Comparison of ENCODE assay signal across 17 cellular contexts in the genomic region with DNA sequence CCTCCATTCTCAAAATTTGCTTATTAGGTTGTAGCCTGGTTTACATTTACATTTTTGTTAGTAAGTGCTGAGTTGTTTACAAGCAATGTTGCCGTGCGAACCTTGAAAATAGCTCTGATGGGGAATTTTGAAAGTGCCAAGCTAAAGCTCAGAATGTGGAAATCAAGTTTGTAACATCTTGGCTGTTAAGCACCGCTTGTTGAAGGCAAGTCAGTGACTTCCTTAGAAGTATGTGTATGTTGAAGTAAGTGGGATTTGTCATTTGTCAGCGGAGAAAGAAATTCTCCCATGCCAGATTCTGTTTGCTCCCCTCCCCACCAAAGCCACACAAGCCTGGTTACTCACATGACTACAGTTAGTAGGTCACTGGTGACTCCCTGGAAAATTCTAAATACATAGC.
DNase-seq lines count a peak whose midpoint lies in the region; ATAC-seq and TF ChIP-seq lines count a peak whose summit lies in the region.
"Had no signal": no experiment of that assay in that cellular context is flagged by ENCODE, and none has a peak within 500 bp of the region (broad histone marks: within the 10 kb centered on the region; RNA-seq: fewer than 3 reads in every experiment).

No MANE protein-coding gene starts in this region.

- H3K27ac ChIP-seq in GM23248: no peak overlapping the region
- peak overlapping the region; percentile 8 for H3K27ac ChIP-seq in mesodermal cell (ENCODE audit: low read depth, low read length, severe bottlenecking)

- H3K9me3 ChIP-seq in GM23248 (ENCODE audit: low read depth) (no peaks in the 10 kb centered on the region), mesodermal cell (ENCODE audit: control insufficient read depth, low read length) (no peaks in the 10 kb centered on the region)

- H3K36me3 ChIP-seq in GM23248 (ENCODE audit: low read depth) (no peaks in the 10 kb centered on the region), mesodermal cell (ENCODE audit: control insufficient read depth, insufficient read depth, low read length) (no peaks in the 10 kb centered on the region)

- no peaks in the 10 kb centered on the region for H3K79me2 ChIP-seq in GM23248 (ENCODE audit: insufficient read depth)

- no peaks in the 10 kb centered on the region for H3K36me3 Mint-ChIP-seq in WTC11
- no peaks in the 10 kb centered on the region for H3K36me3 Mint-ChIP-seq in activated CD8-positive, alpha-beta T cell treated with anti-CD3 and anti-CD28 coated beads, Interleukin-2, amount 10 ng/mL, durations not matched to agents 7 days and 5 days (ENCODE audit: low read depth)
- H3K36me3 Mint-ChIP-seq: CD14-positive monocyte; CD8-positive, alpha-beta T cell had no signal

- CTCF ChIA-PET in WTC11 (lab: Charles Lee): no interaction called here
- CTCF ChIA-PET in activated CD8-positive, alpha-beta T cell treated with anti-CD3 and anti-CD28 coated beads, Interleukin-2, amount 10 ng/mL, durations not matched to agents 7 days and 5 days (lab: Charles Lee): no interaction called here

- no peaks in the 10 kb centered on the region for H4K20me1 ChIP-seq in GM23248 (ENCODE audit: insufficient read depth)

- WGBS in GM23248 (ENCODE audit: low coverage in 1 of 2, low lambda C conversion rate in 2 of 2, missing lambda C conversion rate in 2 of 2), 2 experiments: 1 to 4% methylated on average over 4 of the region's 4 CpGs
- WGBS in mesodermal cell (ENCODE audit: insufficient coverage in 2 of 2), 2 experiments: 72 to 84% methylated on average over 3 of the region's 4 CpGs

- H3K9me2 ChIP-seq in GM23248 (ENCODE audit: insufficient read depth): no peaks in the 10 kb centered on the region

- no peak for ATAC-seq in WTC11
- ATAC-seq in activated CD8-positive, alpha-beta T cell treated with anti-CD3 and anti-CD28 coated beads, Interleukin-2, amount 10 ng/mL, durations not matched to agents 7 days and 5 days: no peak
- ATAC-seq: CD8-positive, alpha-beta T cell had no signal

- H3K4me2 ChIP-seq in GM23248 (ENCODE audit: unreplicated experiment): no peak overlapping the region

- H3K4me1 ChIP-seq in GM23248 (ENCODE audit: insufficient read depth) (no peaks in the 10 kb centered on the region), mesodermal cell (ENCODE audit: control insufficient read depth, insufficient read depth, low read length, poor library complexity, severe bottlenecking) (peaks cover 4% of the 10 kb centered on the region)

- peak overlapping the region; percentile 87 for H3K27ac Mint-ChIP-seq in WTC11
- no peak overlapping the region for H3K27ac Mint-ChIP-seq in activated CD8-positive, alpha-beta T cell treated with anti-CD3 and anti-CD28 coated beads, Interleukin-2, amount 10 ng/mL, durations not matched to agents 7 days and 5 days
- H3K27ac Mint-ChIP-seq: CD14-positive monocyte; CD8-positive, alpha-beta T cell; HFFc6 had no signal

- TF ChIP-seq CTCF in WTC11 (IDR thresholded peaks at IDR 0.05): no peak

- no peaks in the 10 kb centered on the region for H3K9me3 Mint-ChIP-seq in WTC11
- no peaks in the 10 kb centered on the region for H3K9me3 Mint-ChIP-seq in activated CD8-positive, alpha-beta T cell treated with anti-CD3 and anti-CD28 coated beads, Interleukin-2, amount 10 ng/mL, durations not matched to agents 7 days and 5 days (ENCODE audit: insufficient read depth)
- H3K9me3 Mint-ChIP-seq: CD8-positive, alpha-beta T cell; HFFc6 had no signal

- no peaks in the 10 kb centered on the region for H3K27me3 Mint-ChIP-seq in WTC11 (ENCODE audit: low read depth)
- no peaks in the 10 kb centered on the region for H3K27me3 Mint-ChIP-seq in activated CD8-positive, alpha-beta T cell treated with anti-CD3 and anti-CD28 coated beads, Interleukin-2, amount 10 ng/mL, durations not matched to agents 7 days and 5 days (ENCODE audit: low read depth)

- no peak overlapping the region for H3K4me3 Mint-ChIP-seq in WTC11
- H3K4me3 Mint-ChIP-seq in activated CD8-positive, alpha-beta T cell treated with anti-CD3 and anti-CD28 coated beads, Interleukin-2, amount 10 ng/mL, durations not matched to agents 7 days and 5 days: no peak overlapping the region
- H3K4me3 Mint-ChIP-seq: CD14-positive monocyte; CD8-positive, alpha-beta T cell; HFFc6 had no signal

- in situ Hi-C loops in GM23248 (cut with MboI): no loop called here

- no peak overlapping the region for H2AFZ ChIP-seq in GM23248

- POLR2A ChIA-PET in WTC11 (lab: Charles Lee): no interaction called here
- POLR2A ChIA-PET in activated CD8-positive, alpha-beta T cell treated with anti-CD3 and anti-CD28 coated beads, Interleukin-2, amount 10 ng/mL, durations not matched to agents 7 days and 5 days (lab: Charles Lee): no interaction called here

- peaks cover 26% of the 10 kb centered on the region for H3K4me1 Mint-ChIP-seq in WTC11
- H3K4me1 Mint-ChIP-seq in activated CD8-positive, alpha-beta T cell treated with anti-CD3 and anti-CD28 coated beads, Interleukin-2, amount 10 ng/mL, durations not matched to agents 7 days and 5 days (ENCODE audit: low read depth): no peaks in the 10 kb centered on the region
- H3K4me1 Mint-ChIP-seq: CD14-positive monocyte had no signal

- no peaks in the 10 kb centered on the region for H3F3A ChIP-seq in GM23248 (ENCODE audit: insufficient read depth)

- H3K9ac ChIP-seq in GM23248: no peak overlapping the region

- no peaks in the 10 kb centered on the region; the same call in 1 of the 2 replicates for H3K27me3 ChIP-seq in GM23248 (replicated peaks; ENCODE audit: insufficient read depth)

- H3K4me3 ChIP-seq in GM23248 (no peak overlapping the region), mesodermal cell (ENCODE audit: extremely low read depth, insufficient read depth, low read length, poor library complexity, severe bottlenecking) (no peak overlapping the region)

- DNase-seq in GM23248 (peak; percentile 1), WTC11 (ENCODE audit: low spot score) (no peak), fibroblast of gingiva (ENCODE audit: low read depth) (peak; percentile 61), germinal center (ENCODE audit: low spot score) (no peak), NCI-H1694 (lab: John Stamatoyannopoulos, UW) (no peak)
- DNase-seq in activated CD8-positive, alpha-beta T cell treated with anti-CD3 and anti-CD28 coated beads, Interleukin-2, amount 10 ng/mL, durations not matched to agents 7 days and 5 days: no peak
- DNase-seq in stimulated activated CD4-positive, alpha-beta T cell treated with anti-CD3 and anti-CD28 coated beads, Interleukin-4, amount 100 ng/mL, for 24 hours: no peak
- DNase-seq: CD8-positive, alpha-beta T cell; COR-L47; DMS153; DMS79 treated with DMSO at 0.1 percent for 48 hours; EL; GDM1; HCEC 1CT; HFFc6 had no signal

TF ChIP-seq in WTC11, 78 proteins besides CTCF, POLR2A, EP300 and RAD21 (continues in another document):
- no peak for TF ChIP-seq ZNF138 (CRISPR knock-in tag; conservative IDR thresholded peaks at IDR 0.05)
- TF ChIP-seq HMGA2 (CRISPR knock-in tag; IDR thresholded peaks at IDR 0.05): no peak
- TF ChIP-seq, protein P1, sequence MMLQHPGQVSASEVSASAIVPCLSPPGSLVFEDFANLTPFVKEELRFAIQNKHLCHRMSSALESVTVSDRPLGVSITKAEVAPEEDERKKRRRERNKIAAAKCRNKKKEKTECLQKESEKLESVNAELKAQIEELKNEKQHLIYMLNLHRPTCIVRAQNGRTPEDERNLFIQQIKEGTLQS (CRISPR knock-in tag; conservative IDR thresholded peaks at IDR 0.05): no peak
- TF ChIP-seq JAZF1 (CRISPR knock-in tag; IDR thresholded peaks at IDR 0.05): no peak
- TF ChIP-seq ZNF263 (CRISPR knock-in tag; IDR thresholded peaks at IDR 0.05; ENCODE audit: low read depth): no peak
- TF ChIP-seq ELF4 (CRISPR knock-in tag; IDR thresholded peaks at IDR 0.05; ENCODE audit: low read depth): no peak
- TF ChIP-seq, protein P2, sequence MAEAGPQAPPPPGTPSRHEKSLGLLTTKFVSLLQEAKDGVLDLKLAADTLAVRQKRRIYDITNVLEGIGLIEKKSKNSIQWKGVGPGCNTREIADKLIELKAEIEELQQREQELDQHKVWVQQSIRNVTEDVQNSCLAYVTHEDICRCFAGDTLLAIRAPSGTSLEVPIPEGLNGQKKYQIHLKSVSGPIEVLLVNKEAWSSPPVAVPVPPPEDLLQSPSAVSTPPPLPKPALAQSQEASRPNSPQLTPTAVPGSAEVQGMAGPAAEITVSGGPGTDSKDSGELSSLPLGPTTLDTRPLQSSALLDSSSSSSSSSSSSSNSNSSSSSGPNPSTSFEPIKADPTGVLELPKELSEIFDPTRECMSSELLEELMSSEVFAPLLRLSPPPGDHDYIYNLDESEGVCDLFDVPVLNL (CRISPR knock-in tag; IDR thresholded peaks at IDR 0.05; ENCODE audit: borderline replicate concordance, low read depth): no peak
- TF ChIP-seq, protein P3, sequence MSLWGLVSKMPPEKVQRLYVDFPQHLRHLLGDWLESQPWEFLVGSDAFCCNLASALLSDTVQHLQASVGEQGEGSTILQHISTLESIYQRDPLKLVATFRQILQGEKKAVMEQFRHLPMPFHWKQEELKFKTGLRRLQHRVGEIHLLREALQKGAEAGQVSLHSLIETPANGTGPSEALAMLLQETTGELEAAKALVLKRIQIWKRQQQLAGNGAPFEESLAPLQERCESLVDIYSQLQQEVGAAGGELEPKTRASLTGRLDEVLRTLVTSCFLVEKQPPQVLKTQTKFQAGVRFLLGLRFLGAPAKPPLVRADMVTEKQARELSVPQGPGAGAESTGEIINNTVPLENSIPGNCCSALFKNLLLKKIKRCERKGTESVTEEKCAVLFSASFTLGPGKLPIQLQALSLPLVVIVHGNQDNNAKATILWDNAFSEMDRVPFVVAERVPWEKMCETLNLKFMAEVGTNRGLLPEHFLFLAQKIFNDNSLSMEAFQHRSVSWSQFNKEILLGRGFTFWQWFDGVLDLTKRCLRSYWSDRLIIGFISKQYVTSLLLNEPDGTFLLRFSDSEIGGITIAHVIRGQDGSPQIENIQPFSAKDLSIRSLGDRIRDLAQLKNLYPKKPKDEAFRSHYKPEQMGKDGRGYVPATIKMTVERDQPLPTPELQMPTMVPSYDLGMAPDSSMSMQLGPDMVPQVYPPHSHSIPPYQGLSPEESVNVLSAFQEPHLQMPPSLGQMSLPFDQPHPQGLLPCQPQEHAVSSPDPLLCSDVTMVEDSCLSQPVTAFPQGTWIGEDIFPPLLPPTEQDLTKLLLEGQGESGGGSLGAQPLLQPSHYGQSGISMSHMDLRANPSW (CRISPR knock-in tag; conservative IDR thresholded peaks at IDR 0.05; ENCODE audit: low read depth): no peak

Comparison
In these comparisons a context has a peak if more than half of its experiments do, and no peak if none do; other contexts are left out.
1. DNase-seq: peak in GM23248 (single experiment) and fibroblast of gingiva (single experiment); none in WTC11 (single experiment), activated CD8-positive, alpha-beta T cell treated with anti-CD3 and anti-CD28 coated beads, Interleukin-2, amount 10 ng/mL, durations not matched to agents 7 days and 5 days (single experiment), germinal center (single experiment), stimulated activated CD4-positive, alpha-beta T cell treated with anti-CD3 and anti-CD28 coated beads, Interleukin-4, amount 100 ng/mL, for 24 hours (single experiment) and NCI-H1694 (single experiment).